9 cellular contexts compared by ENCODE assay signal in genomic region chr7:133741703-133742102, GRCh38.
"Had no signal": no experiment of that assay in that cellular context is flagged by ENCODE, and none has a peak within 500 bp of the region (broad histone marks: within the 10 kb centered on the region; RNA-seq: fewer than 3 reads in every experiment).

No MANE protein-coding gene starts in this region.

- H3K4me3 Mint-ChIP-seq: HFFc6 had no signal

- H3K27ac Mint-ChIP-seq: HFFc6 had no signal

- ATAC-seq: HCT116, HepG2, K562 had no signal

- H3K9me3 ChIP-seq: HAP-1 had no signal

- H3K27ac ChIP-seq: HL-60 had no signal

- FAIRE-seq: HepG2, K562 had no signal

- DNase-seq: GOT3, H7, HFFc6, KG1 had no signal

- H3K4me1 ChIP-seq: HAP-1 had no signal

- H3K36me3 ChIP-seq: HAP-1 had no signal

- H3K4me3 ChIP-seq: HAP-1, K562 had no signal
